Comparison of ENCODE assay signal across 13 cellular contexts in genomic region chr9:125878241-125878640, GRCh38.
A peak's percentile ranks its signal among the peaks of the same experiment; 100 is the strongest.
DNase-seq lines count a peak whose midpoint lies in the region; ATAC-seq and TF ChIP-seq lines count a peak whose summit lies in the region.
"Had no signal": no experiment of that assay in that cellular context is flagged by ENCODE, and none has a peak within 500 bp of the region (broad histone marks: within the 10 kb centered on the region; RNA-seq: fewer than 3 reads in every experiment).

No MANE protein-coding gene starts in this region.

- H3K27me3 ChIP-seq in GM23338 (ENCODE audit: insufficient read depth): no peaks in the 10 kb centered on the region
- H3K27me3 ChIP-seq in parathyroid adenoma (ENCODE audit: control insufficient read depth, insufficient read depth, low read length): no peaks in the 10 kb centered on the region
- no peaks in the 10 kb centered on the region for H3K27me3 ChIP-seq in CD8-positive, alpha-beta T cell (ENCODE audit: insufficient read depth, low read length)

- intact Hi-C loops in CD8-positive, alpha-beta T cell (cut with DNase I, micrococcal nuclease): no loop called here

- POLR2A ChIA-PET in WTC11 (lab: Charles Lee): no interaction called here
- POLR2A ChIA-PET in CD8-positive, alpha-beta T cell (lab: Charles Lee): interaction anchor here (1.7 kb wide), 1 partner anchor 21 kb away, joined by 4 read pairs; no protein-coding TSS in a partner anchor

- CTCF ChIA-PET in WTC11 (lab: Charles Lee): no interaction called here
- CTCF ChIA-PET in CD8-positive, alpha-beta T cell (lab: Charles Lee): no interaction called here

- no peaks in the 10 kb centered on the region for H3K9me3 ChIP-seq in parathyroid adenoma (ENCODE audit: control insufficient read depth, low read length)
- no peaks in the 10 kb centered on the region for H3K9me3 ChIP-seq in CD8-positive, alpha-beta T cell (ENCODE audit: low read length)

- H4K20me1 ChIP-seq in GM23338 (replicated peaks; ENCODE audit: insufficient read depth): peaks cover 15% of the 10 kb centered on the region

- H3K9me2 ChIP-seq in GM23338 (ENCODE audit: insufficient read depth): no peaks in the 10 kb centered on the region

- H3K9me3 Mint-ChIP-seq in GM23338 (no peaks in the 10 kb centered on the region), WTC11 (no peaks in the 10 kb centered on the region)
- H3K9me3 Mint-ChIP-seq in CD8-positive, alpha-beta T cell: no peaks in the 10 kb centered on the region
- H3K9me3 Mint-ChIP-seq: activated naive CD8-positive, alpha-beta T cell treated with anti-CD3 and anti-CD28 coated beads, Interleukin-2, amount 50 U/mL, for 24 hours; dendritic cell treated with granulocyte-macrophage colony-stimulating factor and Interleukin-4, amounts not matched to agents 40 ng/mL and 50 ng/mL, for 4 days; naive thymus-derived CD8-positive, alpha-beta T cell had no signal

- H3K4me2 ChIP-seq in GM23338: peak overlapping the region; percentile 22
- H3K4me2 ChIP-seq in parathyroid adenoma (ENCODE audit: low read length): no peak overlapping the region

- 0 out of 2 replicates have a peak overlapping the region, but pooled peaks have one; percentile 5 for H3K4me3 ChIP-seq in GM23338
- no peak overlapping the region for H3K4me3 ChIP-seq in parathyroid adenoma (ENCODE audit: low read depth, low read length)
- H3K4me3 ChIP-seq in CD8-positive, alpha-beta T cell (ENCODE audit: low read depth, low read length): no peak overlapping the region

- no peaks in the 10 kb centered on the region for H3F3A ChIP-seq in GM23338 (replicated peaks; ENCODE audit: low read depth)

- ATAC-seq in GM23338 (peak; percentile 92), WTC11 (peak; percentile 69)
- ATAC-seq in CD8-positive, alpha-beta T cell: no peak
- ATAC-seq: activated naive CD8-positive, alpha-beta T cell treated with anti-CD3 and anti-CD28 coated beads, Interleukin-2, amount 50 U/mL, for 24 hours; naive thymus-derived CD8-positive, alpha-beta T cell had no signal

- H3K4me1 Mint-ChIP-seq in GM23338 (peaks cover 25% of the 10 kb centered on the region), WTC11 (peaks cover 28% of the 10 kb centered on the region)
- H3K4me1 Mint-ChIP-seq in CD8-positive, alpha-beta T cell (ENCODE audit: low read depth): no peaks in the 10 kb centered on the region
- H3K4me1 Mint-ChIP-seq: activated naive CD8-positive, alpha-beta T cell treated with anti-CD3 and anti-CD28 coated beads, Interleukin-2, amount 50 U/mL, for 24 hours had no signal

- TF ChIP-seq CTCF in GM23338 (conservative IDR thresholded peaks at IDR 0.05; ENCODE audit: low read depth in 2 of 2) (no peak), WTC11 (IDR thresholded peaks at IDR 0.05) (no peak), parathyroid adenoma (IDR thresholded peaks at IDR 0.05) (no peak)
- no peak for TF ChIP-seq CTCF in CD8-positive, alpha-beta T cell (IDR thresholded peaks at IDR 0.05)

- no peaks in the 10 kb centered on the region for H3K36me3 Mint-ChIP-seq in GM23338 (ENCODE audit: low read depth)
- no peaks in the 10 kb centered on the region for H3K36me3 Mint-ChIP-seq in WTC11
- no peaks in the 10 kb centered on the region for H3K36me3 Mint-ChIP-seq in CD8-positive, alpha-beta T cell

- H3K4me1 ChIP-seq in GM23338 (ENCODE audit: insufficient read depth) (peaks cover 31% of the 10 kb centered on the region), parathyroid adenoma (peaks cover 11% of the 10 kb centered on the region)
- no peaks in the 10 kb centered on the region for H3K4me1 ChIP-seq in CD8-positive, alpha-beta T cell (ENCODE audit: insufficient read depth, low read length)

- H2AFZ ChIP-seq in GM23338 (no peak overlapping the region), parathyroid adenoma (no peak overlapping the region)

- H3K36me3 ChIP-seq in GM23338 (ENCODE audit: insufficient read depth) (no peaks in the 10 kb centered on the region), parathyroid adenoma (ENCODE audit: control insufficient read depth, insufficient read depth, low read length) (no peaks in the 10 kb centered on the region)
- H3K36me3 ChIP-seq in CD8-positive, alpha-beta T cell (ENCODE audit: insufficient read depth, low read length): no peaks in the 10 kb centered on the region

- H3K27me3 Mint-ChIP-seq in GM23338 (ENCODE audit: insufficient read depth, low read depth, poor library complexity) (no peaks in the 10 kb centered on the region), WTC11 (ENCODE audit: low read depth) (no peaks in the 10 kb centered on the region)
- H3K27me3 Mint-ChIP-seq in CD8-positive, alpha-beta T cell (ENCODE audit: low read depth): no peaks in the 10 kb centered on the region
- H3K27me3 Mint-ChIP-seq: dendritic cell treated with granulocyte-macrophage colony-stimulating factor and Interleukin-4, amounts not matched to agents 40 ng/mL and 50 ng/mL, for 4 days had no signal

- no peak overlapping the region for H3K27ac Mint-ChIP-seq in GM23338
- H3K27ac Mint-ChIP-seq in WTC11: no peak overlapping the region
- no peak overlapping the region for H3K27ac Mint-ChIP-seq in CD8-positive, alpha-beta T cell
- H3K27ac Mint-ChIP-seq: activated naive CD8-positive, alpha-beta T cell treated with anti-CD3 and anti-CD28 coated beads, Interleukin-2, amount 50 U/mL, for 24 hours; dendritic cell treated with granulocyte-macrophage colony-stimulating factor and Interleukin-4, amounts not matched to agents 40 ng/mL and 50 ng/mL, for 4 days; naive thymus-derived CD8-positive, alpha-beta T cell had no signal

- no peak overlapping the region for H3K4me3 Mint-ChIP-seq in GM23338
- H3K4me3 Mint-ChIP-seq in WTC11: no peak overlapping the region
- no peak overlapping the region for H3K4me3 Mint-ChIP-seq in CD8-positive, alpha-beta T cell
- H3K4me3 Mint-ChIP-seq: activated naive CD8-positive, alpha-beta T cell treated with anti-CD3 and anti-CD28 coated beads, Interleukin-2, amount 50 U/mL, for 24 hours; dendritic cell treated with granulocyte-macrophage colony-stimulating factor and Interleukin-4, amounts not matched to agents 40 ng/mL and 50 ng/mL, for 4 days; naive thymus-derived CD8-positive, alpha-beta T cell had no signal

- no peak overlapping the region for H3K9ac ChIP-seq in parathyroid adenoma

- H3K27ac ChIP-seq in GM23338 (ENCODE audit: low read depth): no peak overlapping the region
- H3K27ac ChIP-seq in parathyroid adenoma: peak overlapping the region; percentile 64
- no peak overlapping the region for H3K27ac ChIP-seq in CD8-positive, alpha-beta T cell (ENCODE audit: low read depth, low read length)

- peaks cover 60% of the 10 kb centered on the region for H3K79me2 ChIP-seq in GM23338 (replicated peaks; ENCODE audit: insufficient read depth)
- H3K79me2 ChIP-seq in parathyroid adenoma: peaks cover 5% of the 10 kb centered on the region

- peak; percentile 28 for DNase-seq in GM23338 (ENCODE audit: low spot score)
- peak; percentile 79 for DNase-seq in NCI-H1417 treated with DMSO at 0.1 percent for 48 hours (lab: John Stamatoyannopoulos, UW)
- no peak for DNase-seq in WTC11 (ENCODE audit: low spot score)
- no peak for DNase-seq in CD8-positive, alpha-beta T cell
- DNase-seq in stimulated activated CD4-positive, alpha-beta T cell treated with anti-CD3 and anti-CD28 coated beads, Interleukin-12 subunit alpha, Interleukin-12 subunit beta, amount 100 ng/mL, for 4 hours: no peak
- no peak for DNase-seq in NCI-H187 treated with DMSO at 0.1 percent for 48 hours (lab: John Stamatoyannopoulos, UW)
- DNase-seq: activated CD8-positive, alpha-beta memory T cell treated with anti-CD3 and anti-CD28 coated beads, Interleukin-2, amount 50 U/mL, for 4 hours; activated naive CD8-positive, alpha-beta T cell treated with anti-CD3 and anti-CD28 coated beads, Interleukin-2, amount 50 U/mL, for 24 hours; foreskin melanocyte; left cardiac atrium; naive thymus-derived CD8-positive, alpha-beta T cell had no signal

TF ChIP-seq in GM23338, 12 proteins besides CTCF, POLR2A, EP300 and RAD21 (continues in another document):
- no peak for TF ChIP-seq ZNF114 (CRISPR knock-in tag; IDR thresholded peaks at IDR 0.05)

TF ChIP-seq in WTC11, 78 proteins besides CTCF, POLR2A, EP300 and RAD21:
- TF ChIP-seq FOXK1 (CRISPR knock-in tag; IDR thresholded peaks at IDR 0.05) (no peak), ELF4 (CRISPR knock-in tag; IDR thresholded peaks at IDR 0.05; ENCODE audit: low read depth) (no peak), NR1H2 (CRISPR knock-in tag; IDR thresholded peaks at IDR 0.05) (no peak), ATF2 (CRISPR knock-in tag; IDR thresholded peaks at IDR 0.05; ENCODE audit: borderline replicate concordance, low read depth) (no peak), TCF7 (CRISPR knock-in tag; IDR thresholded peaks at IDR 0.05; ENCODE audit: low read depth) (no peak), ZNF121 (CRISPR knock-in tag; IDR thresholded peaks at IDR 0.05) (no peak), ZNF396 (CRISPR knock-in tag; IDR thresholded peaks at IDR 0.05; ENCODE audit: borderline replicate concordance) (no peak)

Comparison
In these comparisons a context has a peak if more than half of its experiments do, and no peak if none do; other contexts are left out.
1. DNase-seq: peak in GM23338 (single experiment) and NCI-H1417 treated with DMSO at 0.1 percent for 48 hours (single experiment); none in WTC11 (single experiment), CD8-positive, alpha-beta T cell (0 of 7), stimulated activated CD4-positive, alpha-beta T cell treated with anti-CD3 and anti-CD28 coated beads, Interleukin-12 subunit alpha, Interleukin-12 subunit beta, amount 100 ng/mL, for 4 hours (single experiment) and NCI-H187 treated with DMSO at 0.1 percent for 48 hours (single experiment).